8 cellular contexts compared by ENCODE assay signal in the genomic region with DNA sequence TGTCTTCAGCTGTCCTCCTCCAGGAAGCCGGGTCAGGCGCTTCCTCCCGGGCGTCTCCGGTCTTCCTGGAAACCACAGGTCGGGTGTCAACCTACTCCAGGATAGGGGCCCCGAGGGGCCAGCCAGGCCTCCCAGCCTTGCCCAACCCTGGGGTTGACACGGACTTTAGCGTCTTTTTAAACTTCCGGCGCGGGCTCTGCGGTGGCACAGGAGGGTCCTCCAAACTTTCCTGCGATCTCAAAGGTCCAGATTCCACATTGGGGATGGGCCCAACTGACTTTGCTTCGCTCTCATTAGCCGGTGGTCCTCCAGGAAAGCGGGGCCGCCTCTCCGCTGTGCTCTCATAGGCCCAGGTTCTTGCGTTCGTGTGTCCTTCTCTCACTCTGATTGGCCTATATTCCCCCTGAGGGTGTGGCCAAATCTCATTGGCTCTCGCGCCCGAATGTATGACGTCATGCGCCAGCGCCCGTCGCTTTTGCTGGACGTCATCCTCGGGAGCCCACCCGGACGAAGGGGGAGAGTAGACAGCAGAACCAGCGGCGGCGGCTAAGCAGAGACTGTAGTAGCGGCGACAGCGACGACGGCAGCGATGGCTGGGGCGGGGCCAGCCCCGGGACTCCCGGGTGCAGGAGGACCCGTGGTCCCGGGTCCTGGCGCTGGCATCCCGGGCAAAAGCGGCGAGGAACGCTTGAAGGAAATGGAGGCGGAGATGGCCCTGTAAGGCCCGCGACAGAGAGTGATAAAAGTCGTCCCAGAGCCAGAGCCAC. TPM values are rescaled to one million over a fixed set of nuclear protein-coding genes. Genes with fewer than 3 reads are reported as not detected.
DNase-seq lines count a peak whose midpoint lies in the region; ATAC-seq lines count a peak whose summit lies in the region.

Gene RBM42 (plus strand): TSS at position 472 of the 767 bp plus-strand sequence. CDS start 118 bp downstream, at position 590.

- H3K36me3 Mint-ChIP-seq in IgD-negative memory B cell: no peaks in the 10 kb centered on the region

- H3K27me3 ChIP-seq in mononuclear cell (ENCODE audit: insufficient read depth, low read length): no peaks in the 10 kb centered on the region

- H3K4me1 Mint-ChIP-seq in IgD-negative memory B cell: peaks cover 10 to 12% (median 12%) of the 10 kb centered on the region in 3 donors

- H3K27ac Mint-ChIP-seq in IgD-negative memory B cell: peak within 1 kb of the TSS; percentile 84 to 100 (median 96)

- H3K9me3 Mint-ChIP-seq in IgD-negative memory B cell: no peaks in the 10 kb centered on the region

- H3K4me3 Mint-ChIP-seq in IgD-negative memory B cell: peak within 1 kb of the TSS; percentile 88 to 100 (median 96)

- H3K4me3 ChIP-seq in mononuclear cell (ENCODE audit: low read length): peak within 1 kb of the TSS; percentile 88

- peak; percentile 96 for ATAC-seq in GM21529 (IDR thresholded peaks at IDR 0.05; ENCODE audit: unreplicated experiment)

- DNase-seq in DMS 273 treated with DMSO at 0.1 percent for 48 hours (lab: John Stamatoyannopoulos, UW) (peak; percentile 97), OCI-M2 (lab: John Stamatoyannopoulos, UW; ENCODE audit: unreplicated experiment) (peak; percentile 99), activated T-cell treated with anti-CD3 and anti-CD28 coated beads for 4 hours (peak; percentile 98), epidermal melanocyte (ENCODE audit: insufficient read length, low spot score) (peak; percentile 100)
- DNase-seq in stimulated activated CD8-positive, alpha-beta memory T cell treated with anti-CD3 and anti-CD28 coated beads, Interleukin-4, amount 100 ng/mL, for 1 hour (ENCODE audit: low read depth in 2 of 2, low spot score in 1 of 2): peak; percentile 95

- H3K9me3 ChIP-seq in mononuclear cell (ENCODE audit: low read depth, low read length): no peaks in the 10 kb centered on the region

- peaks cover 15% of the 10 kb centered on the region for H3K4me1 ChIP-seq in mononuclear cell (ENCODE audit: insufficient read depth, low read length)

- peaks cover 1% of the 10 kb centered on the region for H3K27me3 Mint-ChIP-seq in IgD-negative memory B cell

RNA-seq across cellular contexts. Expression of gene RBM42, which starts in this region (rescaled TPM):
- polyA plus RNA-seq in IgD-negative memory B cell: 76.5 TPM
- 16.0 TPM for total RNA-seq in mononuclear cell

Comparison
In these comparisons a context has a peak if more than half of its experiments do, and no peak if none do; other contexts are left out.
1. Peak in every context shown above with its lines: DNase-seq, ATAC-seq and H3K4me3 ChIP-seq.